11 cellular contexts compared by ENCODE assay signal in genomic region chr10:43263551-43264323, GRCh38. TPM values are rescaled to one million over a fixed set of nuclear protein-coding genes. Genes with fewer than 3 reads are reported as not detected.
A peak's percentile ranks its signal among the peaks of the same experiment; 100 is the strongest.
DNase-seq lines count a peak whose midpoint lies in the region; FAIRE-seq and TF ChIP-seq lines count a peak whose summit lies in the region.
"Had no signal": no experiment of that assay in that cellular context is flagged by ENCODE, and none has a peak within 500 bp of the region (broad histone marks: within the 10 kb centered on the region; RNA-seq: fewer than 3 reads in every experiment).

No MANE protein-coding gene starts in this region.

- peak; percentile 40; the same call in 1 of the 2 replicates for TF ChIP-seq CTCF in Loucy (conservative IDR thresholded peaks at IDR 0.05; ENCODE audit: low read length)
- TF ChIP-seq CTCF in H1 (IDR thresholded peaks at IDR 0.05; ENCODE audit: control extremely low read depth in 1 of 3, insufficient read depth in 1 of 3, low read depth in 1 of 3, low read length in 3 of 3) = peak in 2 of 3 experiments; percentile 46 to 64; a peak in 3 of 4 replicates
- peak; percentile 34 for TF ChIP-seq CTCF in progenitor cell of endocrine pancreas (IDR thresholded peaks at IDR 0.05; ENCODE audit: unreplicated experiment)

- POLR2A ChIA-PET in H1 (lab: Charles Lee; ENCODE audit: partially characterized antibody) = interaction anchor here (0.6 kb wide), 1 partner anchor 775 kb away, joined by 3 read pairs; no protein-coding TSS in a partner anchor

- WGBS in H1 (ENCODE audit: extremely low coverage in 1 of 2, insufficient coverage in 1 of 2, insufficient read length in 1 of 2, insufficient replicate concordance in 2 of 2, low coverage in 1 of 2, low lambda C conversion rate in 2 of 2, missing lambda C conversion rate in 1 of 2), 2 experiments = 82% methylated on average over 18 of the region's 20 CpGs; no CpG with 5 or more reads in 1 of the 2 experiments

- no peaks in the 10 kb centered on the region for H3F3A ChIP-seq in Loucy (ENCODE audit: low read depth)

- DNase-seq in NCI-H82 (lab: John Stamatoyannopoulos, UW) = peak; percentile 31
- DNase-seq in NCI-H82 treated with DMSO at 0.1 percent for 48 hours (lab: John Stamatoyannopoulos, UW; ENCODE audit: unreplicated experiment) = no peak
- peak in 1 of 2 experiments; percentile 55 for DNase-seq in H1 (ENCODE audit: low read depth in 1 of 2, low spot score in 2 of 2)
- DNase-seq in progenitor cell of endocrine pancreas (ENCODE audit: low spot score, unreplicated experiment) = no peak
- no peak for DNase-seq in H54 (ENCODE audit: insufficient read length, low spot score)
- DNase-seq in activated naive CD4-positive, alpha-beta T cell (lab: John Stamatoyannopoulos, UW) = no peak
- no peak for DNase-seq in putamen (ENCODE audit: low spot score)
- DNase-seq: stimulated activated CD8-positive, alpha-beta memory T cell treated with anti-CD3 and anti-CD28 coated beads, Interleukin-4, amount 100 ng/mL, for 48 hours had no signal

- H3K36me3 Mint-ChIP-seq in progenitor cell of endocrine pancreas (ENCODE audit: insufficient read depth) = no peaks in the 10 kb centered on the region
- H3K36me3 Mint-ChIP-seq: activated naive CD8-positive, alpha-beta T cell had no signal

- H2BK15ac ChIP-seq in H1 (ENCODE audit: low read length) = no peak overlapping the region

- CTCF ChIA-PET in H1 (lab: Charles Lee; ENCODE audit: partially characterized antibody) = interaction anchor here (0.7 to 6.1 kb wide), 20 partner anchors 7 to 344 kb away, joined by 3 to 38 read pairs (median 6); no protein-coding TSS in a partner anchor

- H3K56ac ChIP-seq in H1 (replicated peaks; ENCODE audit: insufficient read length, low read depth, low read length) = no peak overlapping the region

- no peak overlapping the region for H3K14ac ChIP-seq in H1 (ENCODE audit: insufficient read length)

- no peak overlapping the region for H3K9ac ChIP-seq in Loucy (ENCODE audit: low read depth, low read length, poor library complexity, severe bottlenecking)
- no peak overlapping the region for H3K9ac ChIP-seq in H1 (replicated peaks in 1 of 4; ENCODE audit: extremely low read depth in 1 of 4, low read depth in 3 of 4, low read length in 3 of 4)

- no peaks in the 10 kb centered on the region for H4K20me1 ChIP-seq in Loucy (ENCODE audit: insufficient read depth, low read length, poor library complexity, severe bottlenecking)
- peaks cover 0 to 2% of the 10 kb centered on the region in 2 experiments for H4K20me1 ChIP-seq in H1 (replicated peaks in 1 of 2; ENCODE audit: control insufficient read depth in 1 of 2, insufficient read depth in 2 of 2, low read length in 2 of 2)

- H2AFZ ChIP-seq in Loucy (ENCODE audit: low read length) (no peak overlapping the region), H1 (ENCODE audit: low read length) (no peak overlapping the region)

- no peak overlapping the region for H2AK5ac ChIP-seq in H1 (ENCODE audit: low read depth, low read length)

- H3K4me1 ChIP-seq in Loucy (ENCODE audit: insufficient read depth, low read length, poor library complexity, severe bottlenecking) = no peaks in the 10 kb centered on the region
- peaks cover 0 to 12% (median 4%) of the 10 kb centered on the region in 4 experiments; a peak in 5 of 7 replicates for H3K4me1 ChIP-seq in H1 (replicated peaks in 1 of 4; ENCODE audit: control insufficient read depth in 3 of 4, insufficient read depth in 4 of 4, low read length in 3 of 4)

- no peak overlapping the region for H3K18ac ChIP-seq in H1 (ENCODE audit: extremely low read depth, low read length)

- H2BK12ac ChIP-seq in H1 (ENCODE audit: low read depth, low read length) = peak overlapping the region; percentile 50; the same call in 1 of the 2 replicates

- no peaks in the 10 kb centered on the region for H3K9me2 ChIP-seq in Loucy (replicated peaks; ENCODE audit: low read depth, low read length)

- H3K27ac ChIP-seq in H1 (ENCODE audit: low read depth, low read length) = no peak overlapping the region

- H2BK20ac ChIP-seq in H1 (ENCODE audit: low read length) = no peak overlapping the region

- H2BK120ac ChIP-seq in H1 (replicated peaks; ENCODE audit: low read depth, low read length) = no peak overlapping the region

- H3K27me3 Mint-ChIP-seq in progenitor cell of endocrine pancreas = peaks cover 44% of the 10 kb centered on the region

- no peak overlapping the region for H4K8ac ChIP-seq in H1 (ENCODE audit: extremely low read depth, insufficient read depth, low read length)

- H3K79me1 ChIP-seq in H1 (ENCODE audit: low read depth, low read length) = no peaks in the 10 kb centered on the region

- peak; percentile 37 to 58 for TF ChIP-seq RAD21 in H1 (IDR thresholded peaks at IDR 0.05 in 1 of 2, conservative IDR thresholded peaks at IDR 0.05 in 1 of 2; ENCODE audit: low read depth in 2 of 2, low read length in 2 of 2)

- H3K4me3 ChIP-seq in Loucy (ENCODE audit: low read length, poor library complexity, severe bottlenecking) = no peak overlapping the region
- no peak overlapping the region for H3K4me3 ChIP-seq in H1 (ENCODE audit: extremely low read depth in 1 of 4, insufficient read depth in 2 of 4, low read depth in 3 of 4, low read length in 4 of 4)

- H4K5ac ChIP-seq in H1 (ENCODE audit: insufficient read length, low read depth, low read length) = no peak overlapping the region

- H3K27ac Mint-ChIP-seq in progenitor cell of endocrine pancreas = no peak overlapping the region
- H3K27ac Mint-ChIP-seq: activated naive CD8-positive, alpha-beta T cell had no signal

- H3K36me3 ChIP-seq in Loucy (ENCODE audit: insufficient read depth, low read length) = no peaks in the 10 kb centered on the region
- H3K36me3 ChIP-seq in H1 (ENCODE audit: control insufficient read depth in 2 of 4, insufficient read depth in 4 of 4, low read length in 3 of 4) = no peaks in the 10 kb centered on the region

- no peak overlapping the region for H2BK5ac ChIP-seq in H1 (ENCODE audit: low read depth, low read length)

- H3K4me2 ChIP-seq in Loucy (ENCODE audit: low read depth, low read length, poor library complexity, severe bottlenecking) = no peak overlapping the region
- no peak overlapping the region for H3K4me2 ChIP-seq in H1 (ENCODE audit: insufficient read depth in 1 of 2, low read depth in 2 of 2, low read length in 2 of 2)

- H3K27me3 ChIP-seq in Loucy (ENCODE audit: insufficient read depth, low read length, poor library complexity, severe bottlenecking) (no peaks in the 10 kb centered on the region), H1 (replicated peaks in 1 of 4; ENCODE audit: control insufficient read depth in 3 of 4, extremely low read depth in 1 of 4, insufficient read depth in 3 of 4, low read length in 3 of 4) (peaks cover 19 to 36% (median 34%) of the 10 kb centered on the region in 4 experiments)

- H3K23me2 ChIP-seq in H1 (ENCODE audit: low read depth, low read length) = peaks cover 3% of the 10 kb centered on the region; the same call in 1 of the 2 replicates

- no peaks in the 10 kb centered on the region for H3K79me2 ChIP-seq in Loucy (ENCODE audit: insufficient read depth, low read length)
- no peaks in the 10 kb centered on the region for H3K79me2 ChIP-seq in H1 (ENCODE audit: control insufficient read depth in 1 of 2, insufficient read depth in 2 of 2, low read length in 2 of 2)

- H3K4ac ChIP-seq in H1 (replicated peaks; ENCODE audit: insufficient read length, low read depth, low read length) = no peak overlapping the region

- no peaks in the 10 kb centered on the region for H3K4me1 Mint-ChIP-seq in progenitor cell of endocrine pancreas (ENCODE audit: low read depth)

- no peak overlapping the region for H4K91ac ChIP-seq in H1 (replicated peaks; ENCODE audit: insufficient read length, low read length)

- H3K4me3 Mint-ChIP-seq in progenitor cell of endocrine pancreas (ENCODE audit: low read depth) = no peak overlapping the region
- H3K4me3 Mint-ChIP-seq: activated naive CD8-positive, alpha-beta T cell had no signal

- no peaks in the 10 kb centered on the region for H3K9me3 ChIP-seq in Loucy (ENCODE audit: insufficient read depth, low read depth, low read length)
- H3K9me3 ChIP-seq in H1 (ENCODE audit: insufficient read depth in 2 of 2, low read depth in 1 of 2, low read length in 1 of 2) = no peaks in the 10 kb centered on the region

- H3K23ac ChIP-seq in H1 (ENCODE audit: insufficient read length) = no peak overlapping the region

- FAIRE-seq in H1 (lab: Jason Lieb, UNC) (no peak), H54 (lab: Jason Lieb, UNC) (no peak)
- FAIRE-seq: TTC549 had no signal

- no peaks in the 10 kb centered on the region for H3K9me3 Mint-ChIP-seq in progenitor cell of endocrine pancreas (ENCODE audit: low read depth)

- TF ChIP-seq EP300 in H1 (IDR thresholded peaks at IDR 0.05; ENCODE audit: borderline replicate concordance in 1 of 2, low read depth in 2 of 2, low read length in 2 of 2) = no peak

- TF ChIP-seq POLR2A in H1 (IDR thresholded peaks at IDR 0.05; ENCODE audit: control extremely low read depth in 1 of 2, low read depth in 2 of 2, low read length in 2 of 2) = no peak
- no peak for TF ChIP-seq POLR2A in H54 (IDR thresholded peaks at IDR 0.05; ENCODE audit: low read depth, low read length)

TF ChIP-seq in H1, 55 proteins besides CTCF, POLR2A, EP300 and RAD21 (continues in another document):
- TF ChIP-seq HDAC6 (IDR thresholded peaks at IDR 0.05; ENCODE audit: low read depth, low read length) = no peak
- TF ChIP-seq FOSL1 (IDR thresholded peaks at IDR 0.05; ENCODE audit: insufficient read depth, low read depth, low read length) = no peak
- no peak for TF ChIP-seq ATF3 (IDR thresholded peaks at IDR 0.05; ENCODE audit: insufficient read depth, low read depth, low read length)
- no peak for TF ChIP-seq GTF2F1 (IDR thresholded peaks at IDR 0.05; ENCODE audit: borderline replicate concordance, low read depth, low read length)
- no peak for TF ChIP-seq JUND (IDR thresholded peaks at IDR 0.05; ENCODE audit: low read length)
- no peak for TF ChIP-seq ZNF274 (IDR thresholded peaks at IDR 0.05; ENCODE audit: borderline replicate concordance, extremely low read depth, low read length)
- no peak for TF ChIP-seq RBBP5 (IDR thresholded peaks at IDR 0.05; ENCODE audit: borderline replicate concordance, low read depth, low read length)
- TF ChIP-seq POU5F1 (IDR thresholded peaks at IDR 0.05; ENCODE audit: low read depth, low read length) = no peak

RNA-seq across cellular contexts. Expression of gene RASGEF1A, which starts 3.1 kb away (rescaled TPM):
- total RNA-seq in H1 (2021; fragmentation: NEBNext Ultra II Directional; extraction: Animal tissue kit (Norgen Biotek cat#: 25700)) = 13.3 and 13.4 TPM in 2 replicates
- 25.6 and 30.7 TPM in 2 replicates for polyA plus RNA-seq in H1 (2011; rRNA removed)
- 32.7 TPM for polyA plus RNA-seq in H1 (2011; cell fraction: cytosol; rRNA removed)
- 53.0 TPM for polyA plus RNA-seq in H1 (2011; cell fraction: nucleus; rRNA removed)
- 9.2 to 19.0 TPM (median 16.3 TPM) in 4 replicates for polyA plus RNA-seq in H1 (2012, experiment 1 of 2)
- polyA plus RNA-seq in H1 (2012, experiment 2 of 2) = 12.0 TPM
- 8.6 TPM for polyA plus RNA-seq in H1 (2013, experiment 1 of 2)
- 7.8 TPM for polyA plus RNA-seq in H1 (2013, experiment 2 of 2)
- polyA minus RNA-seq in H1 (2011; rRNA and poly(A)+ RNA removed) = 27.7 and 30.0 TPM in 2 replicates
- 26.3 TPM for polyA minus RNA-seq in H1 (2011; cell fraction: cytosol; rRNA and poly(A)+ RNA removed)
- polyA minus RNA-seq in H1 (2011; cell fraction: nucleus; rRNA and poly(A)+ RNA removed) = 26.0 TPM
- 1.2 and 2.2 TPM in 2 replicates for total RNA-seq in progenitor cell of endocrine pancreas
